15 cellular contexts compared by ENCODE assay signal in the genomic region with DNA sequence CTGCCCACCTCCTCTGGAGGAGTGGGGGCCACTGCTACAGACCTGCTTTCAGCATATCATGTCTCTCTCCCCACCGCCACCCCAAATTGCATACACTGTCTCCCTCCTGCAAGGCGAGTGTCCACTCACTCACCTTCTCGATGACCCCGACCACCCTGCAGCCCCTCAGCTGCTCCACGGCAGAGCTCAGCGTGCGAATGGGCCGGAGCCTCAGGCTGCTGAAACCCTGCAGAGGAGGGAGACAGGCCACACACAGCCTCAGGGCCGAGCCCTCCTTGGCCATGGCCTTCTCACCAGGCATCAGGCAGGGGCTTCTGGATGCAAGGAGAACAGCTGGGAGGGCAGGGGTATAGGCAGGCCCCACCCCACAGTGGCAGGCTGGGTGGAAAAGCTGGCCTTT. TPM values are rescaled to one million over a fixed set of nuclear protein-coding genes. Genes with fewer than 3 reads are reported as not detected.
"Had no signal": no experiment of that assay in that cellular context is flagged by ENCODE, and none has a peak within 500 bp of the region (broad histone marks: within the 10 kb centered on the region; RNA-seq: fewer than 3 reads in every experiment).

No MANE protein-coding gene starts in this region.

- DNase-seq: activated CD4-positive, alpha-beta memory T cell treated with anti-CD3 and anti-CD28 coated beads, Interleukin-2, amount 10 ng/mL, durations not matched to agents 7 days and 5 days; activated CD4-positive, alpha-beta T cell treated with anti-CD3 and anti-CD28 coated beads for 48 hours; activated CD4-positive, CD25-positive, alpha-beta regulatory T cell; activated CD8-positive, alpha-beta memory T cell treated with anti-CD3 and anti-CD28 coated beads, Interleukin-2, amount 10 ng/mL, durations not matched to agents 7 days and 5 days; activated naive CD8-positive, alpha-beta T cell treated with anti-CD3 and anti-CD28 coated beads for 36 hours; amniotic stem cell; dorsolateral prefrontal cortex; foreskin keratinocyte; left colon; occipital lobe; T-helper 1 cell; T-helper 9 cell had no signal

- H3K27me3 ChIP-seq: dorsolateral prefrontal cortex, foreskin keratinocyte, suprapubic skin had no signal

- H3K27ac ChIP-seq: foreskin keratinocyte, suprapubic skin had no signal

- H3K9me3 ChIP-seq: suprapubic skin had no signal

- H3K4me1 ChIP-seq: foreskin keratinocyte had no signal

- H3K4me3 ChIP-seq: dorsolateral prefrontal cortex, lung, skin epidermis, suprapubic skin had no signal

- H3K36me3 ChIP-seq: suprapubic skin had no signal

RNA-seq across cellular contexts. Expression of a gene that starts 42.4 kb away (rescaled TPM):
- polyA plus RNA-seq: foreskin keratinocyte had no signal
